In the genomic region with DNA sequence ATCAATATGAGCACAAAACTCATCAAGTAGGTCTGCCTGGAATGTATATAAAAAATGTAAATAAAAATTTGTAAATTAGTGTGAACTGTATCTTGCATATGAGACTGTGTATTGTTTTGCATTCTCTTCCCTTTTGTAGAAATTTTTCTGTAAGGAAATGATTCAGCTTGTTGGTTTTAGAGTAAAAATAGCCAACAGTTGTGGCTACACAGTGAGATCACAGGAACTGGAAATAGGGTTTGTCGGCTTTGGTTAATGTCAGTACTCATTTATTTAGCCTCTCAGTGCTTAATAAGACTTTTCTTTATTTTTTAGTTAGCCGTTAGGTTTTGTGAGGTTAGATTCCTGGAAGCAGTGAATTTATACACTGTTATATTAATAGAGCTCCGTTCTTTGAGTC, we compare ENCODE assay signal across 8 cellular contexts.
DNase-seq lines count a peak whose midpoint lies in the region; ATAC-seq and TF ChIP-seq lines count a peak whose summit lies in the region.

No MANE protein-coding gene starts in this region.

- DNase-seq in AML-193 (lab: John Stamatoyannopoulos, UW) (peak; percentile 73 to 78), transverse colon (no peak), NCI-H345 (lab: John Stamatoyannopoulos, UW) (no peak)
- DNase-seq in activated naive CD8-positive, alpha-beta T cell treated with anti-CD3 and anti-CD28 coated beads, Interleukin-2, amount 10 ng/mL, durations not matched to agents 7 days and 5 days, result no peak
- no peak for DNase-seq in stimulated activated naive CD4-positive, alpha-beta T cell treated with Interleukin-2 at 50 U/mL for 16 hours (lab: John Stamatoyannopoulos, UW)

- TF ChIP-seq POLR2A in transverse colon (IDR thresholded peaks at IDR 0.05), result no peak

- in situ Hi-C loops in transverse colon (cut with MboI; ENCODE audit: low pct_ligation_motif_present in 1 of 4, low pct_unique_long_range_greater_than_20kb in 1 of 4, low sequenced_read_pairs in 3 of 4), result no loop called here

- H3K4me1 Mint-ChIP-seq in activated naive CD8-positive, alpha-beta T cell treated with anti-CD3 and anti-CD28 coated beads, Interleukin-2, amount 10 ng/mL, durations not matched to agents 7 days and 5 days, result peaks cover 22% of the 10 kb centered on the region

- H3K9me3 ChIP-seq in neutrophil, result no peaks in the 10 kb centered on the region
- no peaks in the 10 kb centered on the region for H3K9me3 ChIP-seq in transverse colon

- no peak for TF ChIP-seq CTCF in neutrophil (IDR thresholded peaks at IDR 0.05)
- TF ChIP-seq CTCF in transverse colon (IDR thresholded peaks at IDR 0.05), result no peak

- peak overlapping the region; percentile 62 for H3K27ac Mint-ChIP-seq in activated naive CD8-positive, alpha-beta T cell treated with anti-CD3 and anti-CD28 coated beads, Interleukin-2, amount 10 ng/mL, durations not matched to agents 7 days and 5 days

- peaks cover 27% of the 10 kb centered on the region for H3K36me3 Mint-ChIP-seq in activated naive CD8-positive, alpha-beta T cell treated with anti-CD3 and anti-CD28 coated beads, Interleukin-2, amount 10 ng/mL, durations not matched to agents 7 days and 5 days

- ATAC-seq in GM19395 (IDR thresholded peaks at IDR 0.05; ENCODE audit: unreplicated experiment) (peak; percentile 71), HG03354 (IDR thresholded peaks at IDR 0.05; ENCODE audit: poor library complexity, severe bottlenecking, unreplicated experiment) (peak; percentile 85)
- ATAC-seq in activated naive CD8-positive, alpha-beta T cell treated with anti-CD3 and anti-CD28 coated beads, Interleukin-2, amount 10 ng/mL, durations not matched to agents 7 days and 5 days (ENCODE audit: low read depth), result peak; percentile 88

- intact Hi-C loops in transverse colon (cut with DNase I; ENCODE audit: low total_unique reads), result no loop called here

- H3K27me3 Mint-ChIP-seq in activated naive CD8-positive, alpha-beta T cell treated with anti-CD3 and anti-CD28 coated beads, Interleukin-2, amount 10 ng/mL, durations not matched to agents 7 days and 5 days, result no peaks in the 10 kb centered on the region

- H3K4me1 ChIP-seq in neutrophil (ENCODE audit: control insufficient read depth in 1 of 2, insufficient read depth in 1 of 2, low read depth in 1 of 2, low read length in 1 of 2) (peaks cover 7 to 17% of the 10 kb centered on the region in 2 experiments), transverse colon (peaks cover 0 to 3% (median 0%) of the 10 kb centered on the region in 4 donors)

- H3K36me3 ChIP-seq in neutrophil (no peaks in the 10 kb centered on the region), transverse colon (peaks cover 0 to 13% (median 6%) of the 10 kb centered on the region in 4 donors)

- peak overlapping the region; percentile 43 for H3K4me3 Mint-ChIP-seq in activated naive CD8-positive, alpha-beta T cell treated with anti-CD3 and anti-CD28 coated beads, Interleukin-2, amount 10 ng/mL, durations not matched to agents 7 days and 5 days

- POLR2A ChIA-PET in activated naive CD8-positive, alpha-beta T cell treated with anti-CD3 and anti-CD28 coated beads, Interleukin-2, amount 10 ng/mL, durations not matched to agents 7 days and 5 days (lab: Charles Lee), result no interaction called here

- H3K27ac ChIP-seq in neutrophil (peak overlapping the region; percentile 36), transverse colon (no peak overlapping the region)

- 62 to 68% methylated on average over 3 of the region's 3 CpGs for WGBS in transverse colon (ENCODE audit: low coverage in 1 of 2), 2 donors

- H3K4me3 ChIP-seq in neutrophil (ENCODE audit: low read depth in 1 of 2, low read length in 1 of 2), result no peak overlapping the region
- H3K4me3 ChIP-seq in transverse colon, result no peak overlapping the region

- peaks cover 3% of the 10 kb centered on the region for H3K9me3 Mint-ChIP-seq in activated naive CD8-positive, alpha-beta T cell treated with anti-CD3 and anti-CD28 coated beads, Interleukin-2, amount 10 ng/mL, durations not matched to agents 7 days and 5 days

- no peak for TF ChIP-seq EP300 in transverse colon (IDR thresholded peaks at IDR 0.05; ENCODE audit: low read depth)

- H3K27me3 ChIP-seq in neutrophil (no peaks in the 10 kb centered on the region), transverse colon (no peaks in the 10 kb centered on the region)

Comparison
In these comparisons a context has a peak if more than half of its experiments do, and no peak if none do; other contexts are left out.
1. DNase-seq: peak in AML-193 (2 of 2); none in activated naive CD8-positive, alpha-beta T cell treated with anti-CD3 and anti-CD28 coated beads, Interleukin-2, amount 10 ng/mL, durations not matched to agents 7 days and 5 days (single experiment), transverse colon (single experiment), stimulated activated naive CD4-positive, alpha-beta T cell treated with Interleukin-2 at 50 U/mL for 16 hours (single experiment) and NCI-H345 (single experiment).
2. Peak in every context shown above with its lines, with median percentiles within 50 percentile points of each other: ATAC-seq.